ENCODE assay signal across 23 cellular contexts in genomic region chr10:117805191-117805590, GRCh38.
"Had no signal": no experiment of that assay in that cellular context is flagged by ENCODE, and none has a peak within 500 bp of the region (broad histone marks: within the 10 kb centered on the region; RNA-seq: fewer than 3 reads in every experiment).

No MANE protein-coding gene starts in this region.

- H3K9me3 Mint-ChIP-seq: activated naive CD8-positive, alpha-beta T cell treated with anti-CD3 and anti-CD28 coated beads, Interleukin-2, amount 10 ng/mL, durations not matched to agents 7 days and 5 days; stimulated activated effector memory CD8-positive, alpha-beta T cell treated with anti-CD3 and anti-CD28 coated beads, Interleukin-12 subunit alpha, Interleukin-12 subunit beta, amount 100 ng/mL, for 72 hours had no signal

- H3K9me3 ChIP-seq: ascending aorta, colonic mucosa, lower lobe of right lung, neutrophil, psoas muscle, upper lobe of left lung, vagina had no signal

- H3K36me3 Mint-ChIP-seq: activated naive CD4-positive, alpha-beta T cell treated with anti-CD3 and anti-CD28 coated beads, Interleukin-2, amount 10 ng/mL, durations not matched to agents 7 days and 5 days; activated naive CD8-positive, alpha-beta T cell treated with anti-CD3 and anti-CD28 coated beads, Interleukin-2, amount 10 ng/mL, durations not matched to agents 7 days and 5 days; stimulated activated effector memory CD8-positive, alpha-beta T cell treated with anti-CD3 and anti-CD28 coated beads, Interleukin-12 subunit alpha, Interleukin-12 subunit beta, amount 100 ng/mL, for 72 hours had no signal

- H3K36me3 ChIP-seq: ascending aorta, colonic mucosa, left lung, lower lobe of right lung, neutrophil, upper lobe of left lung, vagina had no signal

- H3K4me3 ChIP-seq: ascending aorta, colonic mucosa, hepatocyte, left lung, lower lobe of right lung, psoas muscle, upper lobe of left lung, vagina had no signal

- H3K27me3 ChIP-seq: ascending aorta, colonic mucosa, hepatocyte, upper lobe of left lung, vagina had no signal

- H3K27ac Mint-ChIP-seq: activated CD4-positive, alpha-beta T cell treated with anti-CD3 and anti-CD28 coated beads for 36 hours; activated naive CD4-positive, alpha-beta T cell treated with anti-CD3 and anti-CD28 coated beads, Interleukin-2, amount 10 ng/mL, durations not matched to agents 7 days and 5 days; activated naive CD8-positive, alpha-beta T cell treated with anti-CD3 and anti-CD28 coated beads, Interleukin-2, amount 10 ng/mL, durations not matched to agents 7 days and 5 days; naive thymus-derived CD8-positive, alpha-beta T cell; stimulated activated effector memory CD8-positive, alpha-beta T cell treated with anti-CD3 and anti-CD28 coated beads, Interleukin-12 subunit alpha, Interleukin-12 subunit beta, amount 100 ng/mL, for 72 hours; stimulated activated naive CD8-positive, alpha-beta T cell treated with anti-CD3 and anti-CD28 coated beads, Interleukin-15, Interleukin-2, amounts not matched to agents 100 ng/mL and 50 ng/mL, for 24 hours had no signal

- H3K4me1 Mint-ChIP-seq: activated CD4-positive, alpha-beta T cell treated with anti-CD3 and anti-CD28 coated beads for 36 hours; activated naive CD4-positive, alpha-beta T cell treated with anti-CD3 and anti-CD28 coated beads, Interleukin-2, amount 10 ng/mL, durations not matched to agents 7 days and 5 days; activated naive CD8-positive, alpha-beta T cell treated with anti-CD3 and anti-CD28 coated beads, Interleukin-2, amount 10 ng/mL, durations not matched to agents 7 days and 5 days; naive thymus-derived CD8-positive, alpha-beta T cell; stimulated activated effector memory CD8-positive, alpha-beta T cell treated with anti-CD3 and anti-CD28 coated beads, Interleukin-12 subunit alpha, Interleukin-12 subunit beta, amount 100 ng/mL, for 72 hours had no signal

- H3K4me3 Mint-ChIP-seq: activated CD4-positive, alpha-beta T cell treated with anti-CD3 and anti-CD28 coated beads for 36 hours; activated naive CD4-positive, alpha-beta T cell treated with anti-CD3 and anti-CD28 coated beads, Interleukin-2, amount 10 ng/mL, durations not matched to agents 7 days and 5 days; activated naive CD8-positive, alpha-beta T cell treated with anti-CD3 and anti-CD28 coated beads, Interleukin-2, amount 10 ng/mL, durations not matched to agents 7 days and 5 days; naive thymus-derived CD8-positive, alpha-beta T cell; stimulated activated effector memory CD8-positive, alpha-beta T cell treated with anti-CD3 and anti-CD28 coated beads, Interleukin-12 subunit alpha, Interleukin-12 subunit beta, amount 100 ng/mL, for 72 hours; stimulated activated naive CD8-positive, alpha-beta T cell treated with anti-CD3 and anti-CD28 coated beads, Interleukin-15, Interleukin-2, amounts not matched to agents 100 ng/mL and 50 ng/mL, for 24 hours had no signal

- FAIRE-seq: frontal cortex had no signal

- H2AFZ ChIP-seq: hepatocyte had no signal

- ATAC-seq: activated CD4-positive, alpha-beta T cell treated with anti-CD3 and anti-CD28 coated beads for 36 hours; naive thymus-derived CD8-positive, alpha-beta T cell; psoas muscle; right cardiac atrium; stimulated activated effector memory CD8-positive, alpha-beta T cell treated with anti-CD3 and anti-CD28 coated beads, Interleukin-12 subunit alpha, Interleukin-12 subunit beta, amount 100 ng/mL, for 72 hours had no signal

- H3K4me2 ChIP-seq: hepatocyte had no signal

- H3K4me1 ChIP-seq: ascending aorta, colonic mucosa, left lung, lower lobe of right lung, psoas muscle, upper lobe of left lung, vagina had no signal

- DNase-seq: activated CD4-positive, alpha-beta T cell treated with anti-CD3 and anti-CD28 coated beads for 36 hours; activated CD4-positive, CD25-positive, alpha-beta regulatory T cell; activated gamma-delta T cell; activated naive CD4-positive, alpha-beta T cell treated with anti-CD3 and anti-CD28 coated beads, Interleukin-2, amount 10 ng/mL, durations not matched to agents 7 days and 5 days; activated naive CD8-positive, alpha-beta T cell treated with anti-CD3 and anti-CD28 coated beads, Interleukin-2, amount 10 ng/mL, durations not matched to agents 7 days and 5 days; cerebellar nuclear complex; colonic mucosa; effector CD8-positive, alpha-beta T cell; left lung; lower lobe of right lung; mesenchymal stem cell; naive thymus-derived CD8-positive, alpha-beta T cell; psoas muscle; right cardiac atrium; stimulated activated CD4-positive, alpha-beta T cell treated with anti-CD3 and anti-CD28 coated beads, Interleukin-4, amount 100 ng/mL, for 1 hour had no signal

- H3K27ac ChIP-seq: ascending aorta, colonic mucosa, hepatocyte, left lung, lower lobe of right lung, neutrophil, psoas muscle, upper lobe of left lung, vagina had no signal
